Comparison of ENCODE assay signal across 1 cellular context in genomic region chr10:124354411-124355382, GRCh38.
TF ChIP-seq lines count a peak whose summit lies in the region.

No MANE protein-coding gene starts in this region.

TF ChIP-seq in HepG2, 621 proteins besides CTCF, POLR2A, EP300 and RAD21 (continued from another document and continues in another):
- TF ChIP-seq ZNF460 (CRISPR knock-in tag; IDR thresholded peaks at IDR 0.05; ENCODE audit: borderline replicate concordance) (no peak), DMAP1 (CRISPR knock-in tag; IDR thresholded peaks at IDR 0.05) (no peak), ZNF256 (CRISPR knock-in tag; conservative IDR thresholded peaks at IDR 0.05) (no peak), PCBP1 (IDR thresholded peaks at IDR 0.05; ENCODE audit: borderline replicate concordance, low read depth, low read length) (no peak), GTF3A (CRISPR knock-in tag; conservative IDR thresholded peaks at IDR 0.05) (no peak), ZNF550 (CRISPR knock-in tag; IDR thresholded peaks at IDR 0.05; ENCODE audit: borderline replicate concordance) (no peak), TEAD2 (CRISPR knock-in tag; IDR thresholded peaks at IDR 0.05) (no peak), HDAC1 (CRISPR knock-in tag; IDR thresholded peaks at IDR 0.05) (no peak), MBD4 (IDR thresholded peaks at IDR 0.05; ENCODE audit: borderline replicate concordance, low read length) (no peak), ZNF205 (CRISPR knock-in tag; IDR thresholded peaks at IDR 0.05) (no peak), ARNT2 (CRISPR knock-in tag; IDR thresholded peaks at IDR 0.05; ENCODE audit: low read depth) (no peak), ZNF382 (CRISPR knock-in tag; IDR thresholded peaks at IDR 0.05; ENCODE audit: borderline replicate concordance) (no peak), ZNF136 (CRISPR knock-in tag; IDR thresholded peaks at IDR 0.05; ENCODE audit: low read depth) (no peak), FOXC1 (CRISPR knock-in tag; IDR thresholded peaks at IDR 0.05; ENCODE audit: borderline replicate concordance) (no peak), SMAD3 (CRISPR knock-in tag; IDR thresholded peaks at IDR 0.05) (no peak), SRY (CRISPR knock-in tag; IDR thresholded peaks at IDR 0.05) (no peak), PPARG (CRISPR knock-in tag; conservative IDR thresholded peaks at IDR 0.05) (no peak), ZNF784 (CRISPR knock-in tag; IDR thresholded peaks at IDR 0.05; ENCODE audit: borderline replicate concordance) (no peak), ZNF510 (CRISPR knock-in tag; IDR thresholded peaks at IDR 0.05; ENCODE audit: low read depth) (no peak), MLX (CRISPR knock-in tag; IDR thresholded peaks at IDR 0.05) (no peak), STAT6 (CRISPR knock-in tag; IDR thresholded peaks at IDR 0.05; ENCODE audit: borderline replicate concordance) (no peak), ZNF367 (CRISPR knock-in tag; IDR thresholded peaks at IDR 0.05; ENCODE audit: borderline replicate concordance) (no peak), MTF2 (CRISPR knock-in tag; IDR thresholded peaks at IDR 0.05; ENCODE audit: borderline replicate concordance) (no peak), ZMYM3 (CRISPR knock-in tag; IDR thresholded peaks at IDR 0.05) (no peak), PAF1 (CRISPR knock-in tag; IDR thresholded peaks at IDR 0.05) (no peak), CSRNP2 (CRISPR knock-in tag; conservative IDR thresholded peaks at IDR 0.05; ENCODE audit: low read depth) (no peak), ATAD3A (CRISPR knock-in tag; IDR thresholded peaks at IDR 0.05) (no peak), ZBTB25 (CRISPR knock-in tag; IDR thresholded peaks at IDR 0.05) (no peak), AFF4 (CRISPR knock-in tag; IDR thresholded peaks at IDR 0.05) (no peak), ZNF468 (CRISPR knock-in tag; IDR thresholded peaks at IDR 0.05) (no peak), HHEX (CRISPR knock-in tag; IDR thresholded peaks at IDR 0.05) (0 out of 2 replicates have a peak, but pooled peaks have one; percentile 29), ZIK1 (CRISPR knock-in tag; IDR thresholded peaks at IDR 0.05; ENCODE audit: borderline replicate concordance, low read depth) (no peak), THYN1 (CRISPR knock-in tag; IDR thresholded peaks at IDR 0.05; ENCODE audit: borderline replicate concordance, low read depth) (no peak), ZSCAN5A (CRISPR knock-in tag; IDR thresholded peaks at IDR 0.05; ENCODE audit: borderline replicate concordance) (no peak), TMF1 (CRISPR knock-in tag; IDR thresholded peaks at IDR 0.05; ENCODE audit: low read depth) (no peak), NFE2 (CRISPR knock-in tag; IDR thresholded peaks at IDR 0.05) (no peak), HCFC1 (IDR thresholded peaks at IDR 0.05; ENCODE audit: low read depth, low read length) (no peak), SIX1 (CRISPR knock-in tag; IDR thresholded peaks at IDR 0.05; ENCODE audit: borderline replicate concordance) (0 out of 2 replicates have a peak, but pooled peaks have one; percentile 28), U2AF1 (optimal IDR thresholded peaks at IDR 0.05; ENCODE audit: low read depth, low read length) (no peak), ZNF501 (CRISPR knock-in tag; IDR thresholded peaks at IDR 0.05) (0 out of 2 replicates have a peak, but pooled peaks have one; percentile 17)
- TF ChIP-seq, protein P1, sequence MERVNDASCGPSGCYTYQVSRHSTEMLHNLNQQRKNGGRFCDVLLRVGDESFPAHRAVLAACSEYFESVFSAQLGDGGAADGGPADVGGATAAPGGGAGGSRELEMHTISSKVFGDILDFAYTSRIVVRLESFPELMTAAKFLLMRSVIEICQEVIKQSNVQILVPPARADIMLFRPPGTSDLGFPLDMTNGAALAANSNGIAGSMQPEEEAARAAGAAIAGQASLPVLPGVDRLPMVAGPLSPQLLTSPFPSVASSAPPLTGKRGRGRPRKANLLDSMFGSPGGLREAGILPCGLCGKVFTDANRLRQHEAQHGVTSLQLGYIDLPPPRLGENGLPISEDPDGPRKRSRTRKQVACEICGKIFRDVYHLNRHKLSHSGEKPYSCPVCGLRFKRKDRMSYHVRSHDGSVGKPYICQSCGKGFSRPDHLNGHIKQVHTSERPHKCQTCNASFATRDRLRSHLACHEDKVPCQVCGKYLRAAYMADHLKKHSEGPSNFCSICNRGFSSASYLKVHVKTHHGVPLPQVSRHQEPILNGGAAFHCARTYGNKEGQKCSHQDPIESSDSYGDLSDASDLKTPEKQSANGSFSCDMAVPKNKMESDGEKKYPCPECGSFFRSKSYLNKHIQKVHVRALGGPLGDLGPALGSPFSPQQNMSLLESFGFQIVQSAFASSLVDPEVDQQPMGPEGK (CRISPR knock-in tag; IDR thresholded peaks at IDR 0.05): peak; percentile 94
- TF ChIP-seq, protein P2, sequence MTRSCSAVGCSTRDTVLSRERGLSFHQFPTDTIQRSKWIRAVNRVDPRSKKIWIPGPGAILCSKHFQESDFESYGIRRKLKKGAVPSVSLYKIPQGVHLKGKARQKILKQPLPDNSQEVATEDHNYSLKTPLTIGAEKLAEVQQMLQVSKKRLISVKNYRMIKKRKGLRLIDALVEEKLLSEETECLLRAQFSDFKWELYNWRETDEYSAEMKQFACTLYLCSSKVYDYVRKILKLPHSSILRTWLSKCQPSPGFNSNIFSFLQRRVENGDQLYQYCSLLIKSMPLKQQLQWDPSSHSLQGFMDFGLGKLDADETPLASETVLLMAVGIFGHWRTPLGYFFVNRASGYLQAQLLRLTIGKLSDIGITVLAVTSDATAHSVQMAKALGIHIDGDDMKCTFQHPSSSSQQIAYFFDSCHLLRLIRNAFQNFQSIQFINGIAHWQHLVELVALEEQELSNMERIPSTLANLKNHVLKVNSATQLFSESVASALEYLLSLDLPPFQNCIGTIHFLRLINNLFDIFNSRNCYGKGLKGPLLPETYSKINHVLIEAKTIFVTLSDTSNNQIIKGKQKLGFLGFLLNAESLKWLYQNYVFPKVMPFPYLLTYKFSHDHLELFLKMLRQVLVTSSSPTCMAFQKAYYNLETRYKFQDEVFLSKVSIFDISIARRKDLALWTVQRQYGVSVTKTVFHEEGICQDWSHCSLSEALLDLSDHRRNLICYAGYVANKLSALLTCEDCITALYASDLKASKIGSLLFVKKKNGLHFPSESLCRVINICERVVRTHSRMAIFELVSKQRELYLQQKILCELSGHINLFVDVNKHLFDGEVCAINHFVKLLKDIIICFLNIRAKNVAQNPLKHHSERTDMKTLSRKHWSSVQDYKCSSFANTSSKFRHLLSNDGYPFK (CRISPR knock-in tag; IDR thresholded peaks at IDR 0.05; ENCODE audit: borderline replicate concordance): 0 out of 2 replicates have a peak, but pooled peaks have one; percentile 20
- TF ChIP-seq, protein P3, sequence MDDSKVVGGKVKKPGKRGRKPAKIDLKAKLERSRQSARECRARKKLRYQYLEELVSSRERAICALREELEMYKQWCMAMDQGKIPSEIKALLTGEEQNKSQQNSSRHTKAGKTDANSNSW (CRISPR knock-in tag; IDR thresholded peaks at IDR 0.05; ENCODE audit: borderline replicate concordance): 0 out of 2 replicates have a peak, but pooled peaks have one; percentile 61
- TF ChIP-seq, protein P4, sequence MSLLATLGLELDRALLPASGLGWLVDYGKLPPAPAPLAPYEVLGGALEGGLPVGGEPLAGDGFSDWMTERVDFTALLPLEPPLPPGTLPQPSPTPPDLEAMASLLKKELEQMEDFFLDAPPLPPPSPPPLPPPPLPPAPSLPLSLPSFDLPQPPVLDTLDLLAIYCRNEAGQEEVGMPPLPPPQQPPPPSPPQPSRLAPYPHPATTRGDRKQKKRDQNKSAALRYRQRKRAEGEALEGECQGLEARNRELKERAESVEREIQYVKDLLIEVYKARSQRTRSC (CRISPR knock-in tag; IDR thresholded peaks at IDR 0.05; ENCODE audit: low read depth): no peak
- TF ChIP-seq, protein P5, sequence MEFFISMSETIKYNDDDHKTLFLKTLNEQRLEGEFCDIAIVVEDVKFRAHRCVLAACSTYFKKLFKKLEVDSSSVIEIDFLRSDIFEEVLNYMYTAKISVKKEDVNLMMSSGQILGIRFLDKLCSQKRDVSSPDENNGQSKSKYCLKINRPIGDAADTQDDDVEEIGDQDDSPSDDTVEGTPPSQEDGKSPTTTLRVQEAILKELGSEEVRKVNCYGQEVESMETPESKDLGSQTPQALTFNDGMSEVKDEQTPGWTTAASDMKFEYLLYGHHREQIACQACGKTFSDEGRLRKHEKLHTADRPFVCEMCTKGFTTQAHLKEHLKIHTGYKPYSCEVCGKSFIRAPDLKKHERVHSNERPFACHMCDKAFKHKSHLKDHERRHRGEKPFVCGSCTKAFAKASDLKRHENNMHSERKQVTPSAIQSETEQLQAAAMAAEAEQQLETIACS (CRISPR knock-in tag; IDR thresholded peaks at IDR 0.05): no peak
